22 cellular contexts compared by ENCODE assay signal in the genomic region with DNA sequence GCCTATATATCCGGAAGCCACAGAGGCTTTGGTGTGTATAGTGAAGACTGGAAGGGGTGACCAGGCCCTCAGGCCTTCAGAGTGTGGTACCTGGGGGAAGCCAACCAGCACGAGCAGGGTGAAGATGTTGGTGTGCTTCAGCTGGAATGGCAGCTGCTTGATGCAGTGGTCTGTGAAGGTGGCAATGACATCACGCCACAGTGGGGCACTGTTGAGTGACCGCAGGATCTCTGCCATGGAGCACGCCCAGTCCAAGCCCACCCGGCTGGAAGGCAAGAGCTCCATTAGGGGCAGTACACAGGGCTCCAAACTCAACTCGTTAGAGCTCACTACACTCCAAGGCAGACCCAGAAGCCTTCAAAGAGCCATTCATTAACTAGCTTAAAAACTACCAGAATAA.
DNase-seq lines count a peak whose midpoint lies in the region; ATAC-seq, FAIRE-seq and TF ChIP-seq lines count a peak whose summit lies in the region.
"Had no signal": no experiment of that assay in that cellular context is flagged by ENCODE, and none has a peak within 500 bp of the region (broad histone marks: within the 10 kb centered on the region; RNA-seq: fewer than 3 reads in every experiment).

No MANE protein-coding gene starts in this region.

- TF ChIP-seq EP300 in GM12878 (IDR thresholded peaks at IDR 0.05; ENCODE audit: borderline replicate concordance in 1 of 2, control insufficient read depth in 1 of 2, low read depth in 2 of 2, low read length in 2 of 2), result no peak

- SMC1A ChIA-PET in GM12878 (lab: Charles Lee; ENCODE audit: uncharacterized antibody, unreplicated experiment), result interaction anchor here (0.6 to 0.8 kb wide), 2 partner anchors 8 to 27 kb away, joined by 3 read pairs; no protein-coding TSS in a partner anchor

- no peak overlapping the region for H3K9ac ChIP-seq in HCT116 (ENCODE audit: low read length)
- H3K9ac ChIP-seq in GM12878 (ENCODE audit: control insufficient read depth, insufficient read depth, low read length), result no peak overlapping the region
- H3K9ac ChIP-seq in mesendoderm (ENCODE audit: low read length), result no peak overlapping the region

- no peak overlapping the region for H2BK15ac ChIP-seq in mesendoderm (replicated peaks; ENCODE audit: low read depth)

- ATAC-seq in HCT116, result peak; percentile 53
- peak; percentile 58 for ATAC-seq in GM12878
- no peak for ATAC-seq in left lung
- ATAC-seq: activated T-helper 17 cell treated with anti-CD3 and anti-CD28 coated beads, Interleukin-2, amount 50 U/mL, for 72 hours; Right ventricle myocardium inferior; stimulated activated memory B cell treated with anti-CD40 and anti-IgM and Interleukin-4, amounts not matched to agents 10 μg/mL and 1 μg/mL and 100 μg/mL, for 72 hours; upper lobe of right lung had no signal

- H3K79me2 ChIP-seq in HCT116 (ENCODE audit: insufficient read depth, low read length), result no peaks in the 10 kb centered on the region
- H3K79me2 ChIP-seq in GM12878 (ENCODE audit: control insufficient read depth, insufficient read depth, low read length), result no peaks in the 10 kb centered on the region
- H3K79me2 ChIP-seq in mesendoderm (ENCODE audit: control insufficient read depth, insufficient read depth, low read length), result no peaks in the 10 kb centered on the region

- H4K20me1 ChIP-seq in HCT116 (ENCODE audit: insufficient read depth), result no peaks in the 10 kb centered on the region
- H4K20me1 ChIP-seq in GM12878 (ENCODE audit: control insufficient read depth, insufficient read depth), result no peaks in the 10 kb centered on the region

- no peak overlapping the region for H3K4me3 ChIP-seq in HCT116 (replicated peaks in 1 of 2; ENCODE audit: low read depth in 1 of 2, low read length in 2 of 2)
- no peak overlapping the region for H3K4me3 ChIP-seq in GM12878
- no peak overlapping the region for H3K4me3 ChIP-seq in mesendoderm (ENCODE audit: low read length)
- no peak overlapping the region for H3K4me3 ChIP-seq in left lung
- H3K4me3 ChIP-seq: dorsolateral prefrontal cortex, lung, suprapubic skin, upper lobe of right lung had no signal

- RAD21 ChIA-PET in HCT116 (lab: Charles Lee; ENCODE audit: low non-redundant PET in 1 of 2, low total read pairs in 2 of 2, uncharacterized antibody in 2 of 2, unreplicated experiment in 2 of 2) (no interaction called here), GM12878 (lab: Charles Lee; ENCODE audit: unreplicated experiment) (no interaction called here)

- DNase-seq in COLO668 (lab: John Stamatoyannopoulos, UW; ENCODE audit: unreplicated experiment) (peak; percentile 7), HCT116 (ENCODE audit: low read depth, low spot score) (no peak), GM12878 (ENCODE audit: low read depth, low spot score) (no peak), mesendoderm (peak; percentile 31), left lung (no peak), 8988T (no peak), D341Med (ENCODE audit: low spot score) (no peak), substantia nigra (lab: John Stamatoyannopoulos, UW) (no peak)
- DNase-seq: activated CD4-positive, alpha-beta memory T cell treated with anti-CD3 and anti-CD28 coated beads, Interleukin-2, amount 10 ng/mL, durations not matched to agents 7 days and 5 days; activated naive CD4-positive, alpha-beta T cell treated with anti-CD3 and anti-CD28 coated beads, Interleukin-2, amount 50 U/mL, for 16 hours; dorsolateral prefrontal cortex; foreskin melanocyte; NCI-H1048; NCI-H1694; NCI-H524; upper lobe of right lung had no signal

- no peak for TF ChIP-seq RAD21 in HCT116 (IDR thresholded peaks at IDR 0.05; ENCODE audit: low read depth)
- TF ChIP-seq RAD21 in GM12878 (IDR thresholded peaks at IDR 0.05; ENCODE audit: insufficient read depth, low read depth, low read length), result no peak

- H2BK5ac ChIP-seq in mesendoderm (ENCODE audit: low read length), result no peak overlapping the region

- H3K4me2 ChIP-seq in HCT116 (ENCODE audit: low read length) (no peak overlapping the region), GM12878 (ENCODE audit: control insufficient read depth, insufficient read depth) (no peak overlapping the region), mesendoderm (ENCODE audit: low read length) (no peak overlapping the region)

- no TSS peak for BruUV-seq in HCT116 (replicated peaks; lab: Mats Ljungman, UMichigan)
- TSS peak; percentile 28 for BruUV-seq in GM12878 (replicated peaks; lab: Mats Ljungman, UMichigan)

- H3K27ac ChIP-seq in HCT116 (ENCODE audit: low read depth, low read length), result no peak overlapping the region
- no peak overlapping the region for H3K27ac ChIP-seq in GM12878 (ENCODE audit: control insufficient read depth, insufficient read depth)
- H3K27ac ChIP-seq in mesendoderm (ENCODE audit: low read depth, low read length), result no peak overlapping the region
- H3K27ac ChIP-seq in left lung, result no peak overlapping the region
- H3K27ac ChIP-seq in substantia nigra (ENCODE audit: low read depth, low read length, poor library complexity, severe bottlenecking), result no peak overlapping the region
- H3K27ac ChIP-seq: suprapubic skin, upper lobe of right lung had no signal

- TF ChIP-seq CTCF in HCT116 (IDR thresholded peaks at IDR 0.05 in 2 of 3, conservative IDR thresholded peaks at IDR 0.05 in 1 of 3; ENCODE audit: borderline replicate concordance in 1 of 3, insufficient read depth in 1 of 3, low read depth in 2 of 3, low read length in 2 of 3), result 0 out of 6 replicates have a peak, but pooled peaks of 1 of the 3 experiments have one; percentile 9
- 0 out of 6 replicates have a peak, but pooled peaks of 1 of the 3 experiments have one; percentile 3 for TF ChIP-seq CTCF in GM12878 (IDR thresholded peaks at IDR 0.05 in 2 of 3, conservative IDR thresholded peaks at IDR 0.05 in 1 of 3; ENCODE audit: control insufficient read depth in 2 of 3, extremely low read depth in 1 of 3, insufficient read depth in 1 of 3, low read depth in 3 of 3, low read length in 3 of 3)
- no peak for TF ChIP-seq CTCF in left lung (IDR thresholded peaks at IDR 0.05)

- in situ Hi-C loops in GM12878 (cut with MboI), result no loop called here

- no peak overlapping the region for H3K56ac ChIP-seq in mesendoderm (ENCODE audit: low read length)

- H3K9me3 ChIP-seq in HCT116 (ENCODE audit: control insufficient read depth in 1 of 2, insufficient read depth in 1 of 2, low read depth in 1 of 2, low read length in 2 of 2) (peaks cover 5 to 8% of the 10 kb centered on the region in 2 experiments; a peak in 2 of 4 replicates), GM12878 (replicated peaks; ENCODE audit: control insufficient read depth, insufficient read depth, low read length) (peaks cover 10% of the 10 kb centered on the region), left lung (peaks cover 0 to 18% of the 10 kb centered on the region in 2 donors)

- H3K4ac ChIP-seq in mesendoderm (ENCODE audit: low read depth, low read length), result no peak overlapping the region

- H3K36me3 ChIP-seq in HCT116 (ENCODE audit: control insufficient read depth in 1 of 2, insufficient read depth in 2 of 2, low read length in 2 of 2) (peaks cover 4 to 29% of the 10 kb centered on the region in 2 experiments; a peak in 3 of 4 replicates), GM12878 (ENCODE audit: control insufficient read depth in 2 of 2, insufficient read depth in 2 of 2, low read length in 1 of 2) (peaks cover 13 to 36% of the 10 kb centered on the region in 2 experiments), mesendoderm (ENCODE audit: control insufficient read depth, insufficient read depth, low read length) (peaks cover 5% of the 10 kb centered on the region), left lung (peaks cover 0 to 95% of the 10 kb centered on the region in 2 donors)

- no peak overlapping the region for H3K18ac ChIP-seq in mesendoderm (ENCODE audit: low read length)

- no peak overlapping the region for H4K5ac ChIP-seq in mesendoderm (ENCODE audit: low read length)

- CTCF ChIA-PET in HCT116 (lab: Charles Lee) (no interaction called here), GM12878 (lab: Yijun Ruan, JAX) (interaction anchor here (1.4 kb wide), 1 partner anchor 46 kb away, joined by 4 read pairs; no protein-coding TSS in a partner anchor)

- no peaks in the 10 kb centered on the region for H3K27me3 ChIP-seq in HCT116 (ENCODE audit: insufficient read depth, low read length)
- H3K27me3 ChIP-seq in GM12878 (replicated peaks in 1 of 2; ENCODE audit: control insufficient read depth in 2 of 2, insufficient read depth in 2 of 2, low read length in 1 of 2), result no peaks in the 10 kb centered on the region
- H3K27me3 ChIP-seq in mesendoderm (ENCODE audit: insufficient read depth, low read length, poor library complexity), result no peaks in the 10 kb centered on the region
- H3K27me3 ChIP-seq in left lung, result no peaks in the 10 kb centered on the region
- H3K27me3 ChIP-seq: dorsolateral prefrontal cortex, suprapubic skin, upper lobe of right lung had no signal

- no peaks in the 10 kb centered on the region for H3K9me2 ChIP-seq in HCT116 (ENCODE audit: insufficient read depth)

- H2AFZ ChIP-seq in HCT116 (ENCODE audit: low read depth, low read length, poor library complexity, severe bottlenecking), result no peak overlapping the region
- H2AFZ ChIP-seq in GM12878 (ENCODE audit: control insufficient read depth, low read depth, low read length), result no peak overlapping the region

- no peak overlapping the region for H3K23ac ChIP-seq in mesendoderm (ENCODE audit: low read length)

- no peaks in the 10 kb centered on the region for H3K79me1 ChIP-seq in mesendoderm (ENCODE audit: low read length)

- intact Hi-C loops in HCT116 (cut with micrococcal nuclease) (loop anchor here (10.0 kb wide), 1 partner anchor 382 kb away; no protein-coding TSS in a partner anchor), GM12878 (cut with micrococcal nuclease; ENCODE audit: unreplicated experiment) (no loop called here), left lung (cut with DNase I) (no loop called here)

- WGBS in GM12878 (ENCODE audit: insufficient coverage, insufficient replicate concordance, low lambda C conversion rate, missing lambda C conversion rate), result 83% methylated on average over 7 of the region's 7 CpGs
- no CpG with 5 or more reads among the region's 7 CpGs for WGBS in mesendoderm (ENCODE audit: extremely low coverage, insufficient coverage, low lambda C conversion rate)

- no peak for TF ChIP-seq POLR2A in HCT116 (IDR thresholded peaks at IDR 0.05; ENCODE audit: borderline replicate concordance, extremely low read depth, insufficient read depth, insufficient read length)
- no peak for TF ChIP-seq POLR2A in GM12878 (IDR thresholded peaks at IDR 0.05; ENCODE audit: low read depth, low read length)

- H4K8ac ChIP-seq in mesendoderm (ENCODE audit: low read depth, low read length), result no peak overlapping the region

- H3K4me1 ChIP-seq in HCT116 (ENCODE audit: control insufficient read depth in 1 of 2, insufficient read depth in 2 of 2, low read length in 2 of 2) (no peaks in the 10 kb centered on the region), GM12878 (ENCODE audit: control insufficient read depth, insufficient read depth, low read length) (no peaks in the 10 kb centered on the region), mesendoderm (ENCODE audit: control insufficient read depth, low read depth, low read length) (no peaks in the 10 kb centered on the region), left lung (no peaks in the 10 kb centered on the region)
- H3K4me1 ChIP-seq: suprapubic skin, upper lobe of right lung had no signal

- H2AK5ac ChIP-seq in mesendoderm (ENCODE audit: low read length), result no peak overlapping the region

- H2BK120ac ChIP-seq in mesendoderm (ENCODE audit: low read depth, low read length), result no peak overlapping the region

- FAIRE-seq in GM12878 (lab: Jason Lieb, UNC), result no peak
- FAIRE-seq: GM12891 had no signal

- POLR2A ChIA-PET in HCT116 (lab: Charles Lee) (no interaction called here), GM12878 (lab: Charles Lee) (no interaction called here)

Comparison
In these comparisons a context has a peak if more than half of its experiments do, and no peak if none do; other contexts are left out.
1. DNase-seq: peak in COLO668 (single experiment) and mesendoderm (single experiment); none in HCT116 (single experiment), GM12878 (single experiment), left lung (0 of 2), 8988T (single experiment), D341Med (single experiment) and substantia nigra (0 of 49).